13 cellular contexts compared by ENCODE assay signal in genomic region chr5:143153332-143154119, GRCh38.
DNase-seq lines count a peak whose midpoint lies in the region; ATAC-seq, FAIRE-seq and TF ChIP-seq lines count a peak whose summit lies in the region.
"Had no signal": no experiment of that assay in that cellular context is flagged by ENCODE, and none has a peak within 500 bp of the region (broad histone marks: within the 10 kb centered on the region; RNA-seq: fewer than 3 reads in every experiment).

No MANE protein-coding gene starts in this region.

- in situ Hi-C loops in GM12878 (cut with MboI), result no loop called here

- no TSS peak for BruUV-seq in GM12878 (replicated peaks; lab: Mats Ljungman, UMichigan)

- CTCF ChIA-PET in GM12878 (lab: Yijun Ruan, JAX), result interaction anchor here (1.5 kb wide), 2 partner anchors 8 to 33 kb away, joined by 3 to 4 read pairs; no protein-coding TSS in a partner anchor

- no peak overlapping the region for H3K9ac ChIP-seq in GM12878 (ENCODE audit: control insufficient read depth, insufficient read depth, low read length)

- TF ChIP-seq POLR2A in GM12878 (IDR thresholded peaks at IDR 0.05; ENCODE audit: low read depth, low read length) (no peak), stomach (IDR thresholded peaks at IDR 0.05) (no peak)

- H3K27ac Mint-ChIP-seq in T-helper 2 cell treated with Interferon-gamma antibody and Interleukin-4, amounts not matched to agents 5 μg/mL and 100 μg/mL, for 36 hours, result no peak overlapping the region
- H3K27ac Mint-ChIP-seq: progenitor cell of endocrine pancreas had no signal

- TF ChIP-seq EP300 in GM12878 (IDR thresholded peaks at IDR 0.05; ENCODE audit: borderline replicate concordance in 1 of 2, control insufficient read depth in 1 of 2, low read depth in 2 of 2, low read length in 2 of 2) (no peak), stomach (IDR thresholded peaks at IDR 0.05) (no peak)

- H3K4me1 ChIP-seq in GM12878 (ENCODE audit: control insufficient read depth, insufficient read depth, low read length) (no peaks in the 10 kb centered on the region), stomach (peaks cover 11 to 51% (median 33%) of the 10 kb centered on the region in 4 donors)

- H3K9me3 ChIP-seq in GM12878 (replicated peaks; ENCODE audit: control insufficient read depth, insufficient read depth, low read length) (no peaks in the 10 kb centered on the region), stomach (no peaks in the 10 kb centered on the region)

- H3K36me3 Mint-ChIP-seq in T-helper 2 cell treated with Interferon-gamma antibody and Interleukin-4, amounts not matched to agents 5 μg/mL and 100 μg/mL, for 36 hours (ENCODE audit: low read depth), result peaks cover 9% of the 10 kb centered on the region

- WGBS in GM12878 (ENCODE audit: insufficient coverage, insufficient replicate concordance, low lambda C conversion rate, missing lambda C conversion rate), result 87% methylated on average over 7 of the region's 7 CpGs
- 42 to 67% (median 57%) methylated on average over 7 of the region's 7 CpGs for WGBS in stomach, 5 donors

- no peak overlapping the region for H2AFZ ChIP-seq in GM12878 (ENCODE audit: control insufficient read depth, low read depth, low read length)

- no peaks in the 10 kb centered on the region for H4K20me1 ChIP-seq in GM12878 (ENCODE audit: control insufficient read depth, insufficient read depth)

- POLR2A ChIA-PET in GM12878 (lab: Charles Lee), result interaction anchor here (0.6 to 1.5 kb wide), 5 partner anchors 8 to 68 kb away, joined by 3 to 5 read pairs (median 4); no protein-coding TSS in a partner anchor

- no peak for FAIRE-seq in GM12878 (lab: Jason Lieb, UNC)

- no peaks in the 10 kb centered on the region for H3K27me3 Mint-ChIP-seq in T-helper 2 cell treated with Interferon-gamma antibody and Interleukin-4, amounts not matched to agents 5 μg/mL and 100 μg/mL, for 36 hours (ENCODE audit: low read depth)
- H3K27me3 Mint-ChIP-seq: progenitor cell of endocrine pancreas had no signal

- H3K27ac ChIP-seq in GM12878 (ENCODE audit: control insufficient read depth, insufficient read depth), result no peak overlapping the region
- H3K27ac ChIP-seq in stomach, result peak overlapping the region in 4 of 5 donors; percentile 57 to 79 (median 72)

- H3K4me3 ChIP-seq in GM12878, result no peak overlapping the region
- H3K4me3 ChIP-seq in stomach, result no peak overlapping the region

- H3K4me3 Mint-ChIP-seq in T-helper 2 cell treated with Interferon-gamma antibody and Interleukin-4, amounts not matched to agents 5 μg/mL and 100 μg/mL, for 36 hours, result no peak overlapping the region

- TF ChIP-seq CTCF in GM12878 (IDR thresholded peaks at IDR 0.05 in 2 of 3, conservative IDR thresholded peaks at IDR 0.05 in 1 of 3; ENCODE audit: control insufficient read depth in 2 of 3, extremely low read depth in 1 of 3, insufficient read depth in 1 of 3, low read depth in 3 of 3, low read length in 3 of 3) (no peak), stomach (IDR thresholded peaks at IDR 0.05) (no peak)

- SMC1A ChIA-PET in GM12878 (lab: Charles Lee; ENCODE audit: uncharacterized antibody, unreplicated experiment), result interaction anchor here (0.8 to 9.2 kb wide), 9 partner anchors 13 to 113 kb away, joined by 3 to 49 read pairs (median 4); no protein-coding TSS in a partner anchor

- H3K36me3 ChIP-seq in GM12878 (ENCODE audit: control insufficient read depth in 2 of 2, insufficient read depth in 2 of 2, low read length in 1 of 2) (peaks cover 0 to 6% of the 10 kb centered on the region in 2 experiments; a peak in 2 of 4 replicates), stomach (peaks cover 0 to 22% (median 11%) of the 10 kb centered on the region in 4 donors)

- H3K4me2 ChIP-seq in GM12878 (ENCODE audit: control insufficient read depth, insufficient read depth), result no peak overlapping the region

- peak; percentile 48 for ATAC-seq in GM21723 (IDR thresholded peaks at IDR 0.05; ENCODE audit: unreplicated experiment)
- peak; percentile 54 for ATAC-seq in GM12878
- no peak for ATAC-seq in HG03139 (IDR thresholded peaks at IDR 0.05; ENCODE audit: unreplicated experiment)

- H3K27me3 ChIP-seq in GM12878 (replicated peaks in 1 of 2; ENCODE audit: control insufficient read depth in 2 of 2, insufficient read depth in 2 of 2, low read length in 1 of 2) (no peaks in the 10 kb centered on the region), stomach (no peaks in the 10 kb centered on the region)

- no peaks in the 10 kb centered on the region for H3K9me3 Mint-ChIP-seq in T-helper 2 cell treated with Interferon-gamma antibody and Interleukin-4, amounts not matched to agents 5 μg/mL and 100 μg/mL, for 36 hours

- TF ChIP-seq RAD21 in GM12878 (IDR thresholded peaks at IDR 0.05; ENCODE audit: insufficient read depth, low read depth, low read length), result no peak

- intact Hi-C loops in GM12878 (cut with micrococcal nuclease; ENCODE audit: unreplicated experiment) (no loop called here), stomach (cut with DNase I; ENCODE audit: low total_unique reads) (no loop called here)

- no peaks in the 10 kb centered on the region for H3K79me2 ChIP-seq in GM12878 (ENCODE audit: control insufficient read depth, insufficient read depth, low read length)

- DNase-seq in GM12878 (ENCODE audit: low read depth, low spot score) (no peak), iris pigment epithelial cell (ENCODE audit: low read depth) (peak; percentile 84), stomach (peak; percentile 55), NCI-H128 (lab: John Stamatoyannopoulos, UW; ENCODE audit: unreplicated experiment) (no peak), D341Med (ENCODE audit: low spot score) (no peak)
- DNase-seq in T-helper 2 cell treated with Interferon-gamma antibody and Interleukin-4, amounts not matched to agents 5 μg/mL and 100 μg/mL, for 36 hours (ENCODE audit: low spot score), result no peak
- DNase-seq: activated CD4-positive, alpha-beta T cell treated with anti-CD3 and anti-CD28 coated beads for 48 hours; anterior cingulate cortex; DMS79; stimulated activated CD8-positive, alpha-beta memory T cell treated with anti-CD3 and anti-CD28 coated beads, Interleukin-4, amount 100 ng/mL, for 48 hours had no signal

- RAD21 ChIA-PET in GM12878 (lab: Charles Lee; ENCODE audit: unreplicated experiment), result interaction anchor here (0.6 to 1.6 kb wide), 2 partner anchors 12 to 134 kb away, joined by 4 read pairs; no protein-coding TSS in a partner anchor

- H3K4me1 Mint-ChIP-seq in T-helper 2 cell treated with Interferon-gamma antibody and Interleukin-4, amounts not matched to agents 5 μg/mL and 100 μg/mL, for 36 hours (ENCODE audit: low read depth), result peaks cover 2% of the 10 kb centered on the region

TF ChIP-seq in GM12878, 131 proteins besides CTCF, POLR2A, EP300 and RAD21 (continues in another document):
- TF ChIP-seq IKZF2 (IDR thresholded peaks at IDR 0.05), result peak; percentile 26 to 33; a peak in 2 of 4 replicates
- no peak for TF ChIP-seq CEBPZ (IDR thresholded peaks at IDR 0.05; ENCODE audit: low read depth, low read length)
- TF ChIP-seq MLLT1 (IDR thresholded peaks at IDR 0.05), result 0 out of 2 replicates have a peak, but pooled peaks have one; percentile 33

Comparison
In these comparisons a context has a peak if more than half of its experiments do, and no peak if none do; other contexts are left out.
1. DNase-seq: peak in iris pigment epithelial cell (single experiment) and stomach (single experiment); none in GM12878 (single experiment), T-helper 2 cell treated with Interferon-gamma antibody and Interleukin-4, amounts not matched to agents 5 μg/mL and 100 μg/mL, for 36 hours (single experiment), NCI-H128 (single experiment) and D341Med (single experiment).